ENCODE assay signal across 18 cellular contexts in the genomic region with DNA sequence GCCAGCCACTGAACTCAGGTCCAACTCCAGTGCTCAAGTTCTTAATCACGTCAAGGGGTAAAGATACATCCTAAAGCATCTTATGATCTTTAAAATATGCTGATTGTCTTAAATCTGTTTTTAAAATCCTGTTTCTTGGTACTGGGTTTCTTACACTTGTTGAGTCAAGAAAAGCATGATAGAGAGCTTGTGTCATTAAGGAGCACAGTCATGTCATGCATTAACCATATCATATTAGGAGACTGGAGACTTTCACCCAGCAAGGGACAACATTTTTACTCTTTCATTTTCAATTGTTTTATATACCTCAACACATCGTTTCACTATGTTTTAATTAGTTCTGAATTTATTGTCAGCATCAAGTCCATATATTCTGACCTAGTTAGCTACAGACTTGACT. TPM values are rescaled to one million over a fixed set of nuclear protein-coding genes. Genes with fewer than 3 reads are reported as not detected.
DNase-seq lines count a peak whose midpoint lies in the region; ATAC-seq and FAIRE-seq lines count a peak whose summit lies in the region.
"Had no signal": no experiment of that assay in that cellular context is flagged by ENCODE, and none has a peak within 500 bp of the region (broad histone marks: within the 10 kb centered on the region; RNA-seq: fewer than 3 reads in every experiment).

No MANE protein-coding gene starts in this region.

- H3K36me3 Mint-ChIP-seq in activated CD4-positive, alpha-beta memory T cell treated with anti-CD3 and anti-CD28 coated beads for 36 hours: peaks cover 15% of the 10 kb centered on the region
- peaks cover 37% of the 10 kb centered on the region for H3K36me3 Mint-ChIP-seq in activated CD4-positive, alpha-beta memory T cell treated with anti-CD3 and anti-CD28 coated beads, Interleukin-2, amount 10 ng/mL, durations not matched to agents 7 days and 5 days (ENCODE audit: low read depth)
- peaks cover 7% of the 10 kb centered on the region for H3K36me3 Mint-ChIP-seq in activated naive CD4-positive, alpha-beta T cell treated with anti-CD3 and anti-CD28 coated beads for 36 hours (ENCODE audit: low read depth)
- peaks cover 55% of the 10 kb centered on the region for H3K36me3 Mint-ChIP-seq in activated T-helper 17 cell treated with anti-CD3 and anti-CD28 coated beads, Interleukin-2, amount 50 U/mL, for 72 hours (ENCODE audit: low read depth)

- peaks cover 6% of the 10 kb centered on the region for H3K4me1 Mint-ChIP-seq in activated CD4-positive, alpha-beta memory T cell treated with anti-CD3 and anti-CD28 coated beads for 36 hours (ENCODE audit: low read depth)
- no peaks in the 10 kb centered on the region for H3K4me1 Mint-ChIP-seq in activated CD4-positive, alpha-beta memory T cell treated with anti-CD3 and anti-CD28 coated beads, Interleukin-2, amount 10 ng/mL, durations not matched to agents 7 days and 5 days
- peaks cover 10% of the 10 kb centered on the region for H3K4me1 Mint-ChIP-seq in activated naive CD4-positive, alpha-beta T cell treated with anti-CD3 and anti-CD28 coated beads for 36 hours (ENCODE audit: low read depth)
- no peaks in the 10 kb centered on the region for H3K4me1 Mint-ChIP-seq in activated T-helper 17 cell treated with anti-CD3 and anti-CD28 coated beads, Interleukin-2, amount 50 U/mL, for 72 hours
- H3K4me1 Mint-ChIP-seq: B cell had no signal

- peak; percentile 23 for ATAC-seq in activated T-helper 17 cell treated with anti-CD3 and anti-CD28 coated beads, Interleukin-2, amount 50 U/mL, for 72 hours (replicated peaks)
- ATAC-seq: CD8-positive, alpha-beta T cell had no signal

- no peak for DNase-seq in activated CD4-positive, alpha-beta memory T cell treated with anti-CD3 and anti-CD28 coated beads for 36 hours
- DNase-seq in activated CD4-positive, alpha-beta memory T cell treated with anti-CD3 and anti-CD28 coated beads, Interleukin-2, amount 10 ng/mL, durations not matched to agents 7 days and 5 days: no peak
- DNase-seq in activated naive CD4-positive, alpha-beta T cell treated with anti-CD3 and anti-CD28 coated beads for 36 hours: no peak
- no peak for DNase-seq in activated naive CD4-positive, alpha-beta T cell treated with anti-CD3 and anti-CD28 coated beads, Interleukin-2, amount 50 U/mL, for 16 hours
- no peak for DNase-seq in Ammon's horn (ENCODE audit: low spot score)
- DNase-seq: Caco-2; CD4-positive, CD25-positive, alpha-beta regulatory T cell; CD8-positive, alpha-beta T cell; DMS153; DND-41; GM23248; H7; HCEC 1CT had no signal

- intact Hi-C loops in activated CD4-positive, alpha-beta memory T cell treated with anti-CD3 and anti-CD28 coated beads for 36 hours (cut with micrococcal nuclease): no loop called here
- intact Hi-C loops in activated naive CD4-positive, alpha-beta T cell treated with anti-CD3 and anti-CD28 coated beads for 36 hours (cut with micrococcal nuclease): loop anchor here (5.0 kb wide), 1 partner anchor 43 kb away; a partner anchor contains a TSS

- peak overlapping the region; percentile 15 for H3K27ac Mint-ChIP-seq in activated CD4-positive, alpha-beta memory T cell treated with anti-CD3 and anti-CD28 coated beads for 36 hours
- H3K27ac Mint-ChIP-seq in activated CD4-positive, alpha-beta memory T cell treated with anti-CD3 and anti-CD28 coated beads, Interleukin-2, amount 10 ng/mL, durations not matched to agents 7 days and 5 days: no peak overlapping the region
- peak overlapping the region; percentile 41 for H3K27ac Mint-ChIP-seq in activated naive CD4-positive, alpha-beta T cell treated with anti-CD3 and anti-CD28 coated beads for 36 hours
- no peak overlapping the region for H3K27ac Mint-ChIP-seq in activated T-helper 17 cell treated with anti-CD3 and anti-CD28 coated beads, Interleukin-2, amount 50 U/mL, for 72 hours
- H3K27ac Mint-ChIP-seq: B cell; CD4-positive, CD25-positive, alpha-beta regulatory T cell; CD8-positive, alpha-beta T cell had no signal

- H3K4me3 Mint-ChIP-seq in activated CD4-positive, alpha-beta memory T cell treated with anti-CD3 and anti-CD28 coated beads for 36 hours: no peak overlapping the region
- no peak overlapping the region for H3K4me3 Mint-ChIP-seq in activated CD4-positive, alpha-beta memory T cell treated with anti-CD3 and anti-CD28 coated beads, Interleukin-2, amount 10 ng/mL, durations not matched to agents 7 days and 5 days
- H3K4me3 Mint-ChIP-seq in activated naive CD4-positive, alpha-beta T cell treated with anti-CD3 and anti-CD28 coated beads for 36 hours: no peak overlapping the region
- no peak overlapping the region for H3K4me3 Mint-ChIP-seq in activated T-helper 17 cell treated with anti-CD3 and anti-CD28 coated beads, Interleukin-2, amount 50 U/mL, for 72 hours
- H3K4me3 Mint-ChIP-seq: B cell; CD4-positive, CD25-positive, alpha-beta regulatory T cell; CD8-positive, alpha-beta T cell had no signal

- peak; percentile 31 for FAIRE-seq in colon (lab: Jason Lieb, UNC)
- FAIRE-seq: G401.6, H1 had no signal

- H3K27me3 Mint-ChIP-seq in activated CD4-positive, alpha-beta memory T cell treated with anti-CD3 and anti-CD28 coated beads for 36 hours: no peaks in the 10 kb centered on the region
- no peaks in the 10 kb centered on the region for H3K27me3 Mint-ChIP-seq in activated CD4-positive, alpha-beta memory T cell treated with anti-CD3 and anti-CD28 coated beads, Interleukin-2, amount 10 ng/mL, durations not matched to agents 7 days and 5 days
- H3K27me3 Mint-ChIP-seq in activated naive CD4-positive, alpha-beta T cell treated with anti-CD3 and anti-CD28 coated beads for 36 hours (ENCODE audit: low read depth): no peaks in the 10 kb centered on the region
- H3K27me3 Mint-ChIP-seq in activated T-helper 17 cell treated with anti-CD3 and anti-CD28 coated beads, Interleukin-2, amount 50 U/mL, for 72 hours: no peaks in the 10 kb centered on the region
- H3K27me3 Mint-ChIP-seq: B cell; CD4-positive, CD25-positive, alpha-beta regulatory T cell had no signal

- POLR2A ChIA-PET in activated CD4-positive, alpha-beta memory T cell treated with anti-CD3 and anti-CD28 coated beads for 36 hours (lab: Charles Lee): no interaction called here
- POLR2A ChIA-PET in activated CD4-positive, alpha-beta memory T cell treated with anti-CD3 and anti-CD28 coated beads, Interleukin-2, amount 10 ng/mL, durations not matched to agents 7 days and 5 days (lab: Charles Lee): no interaction called here

- H3K9me3 Mint-ChIP-seq in activated CD4-positive, alpha-beta memory T cell treated with anti-CD3 and anti-CD28 coated beads for 36 hours: no peaks in the 10 kb centered on the region
- H3K9me3 Mint-ChIP-seq in activated CD4-positive, alpha-beta memory T cell treated with anti-CD3 and anti-CD28 coated beads, Interleukin-2, amount 10 ng/mL, durations not matched to agents 7 days and 5 days: no peaks in the 10 kb centered on the region
- H3K9me3 Mint-ChIP-seq in activated naive CD4-positive, alpha-beta T cell treated with anti-CD3 and anti-CD28 coated beads for 36 hours: no peaks in the 10 kb centered on the region
- H3K9me3 Mint-ChIP-seq in activated T-helper 17 cell treated with anti-CD3 and anti-CD28 coated beads, Interleukin-2, amount 50 U/mL, for 72 hours: no peaks in the 10 kb centered on the region
- H3K9me3 Mint-ChIP-seq: CD4-positive, CD25-positive, alpha-beta regulatory T cell; CD8-positive, alpha-beta T cell had no signal

- CTCF ChIA-PET in activated CD4-positive, alpha-beta memory T cell treated with anti-CD3 and anti-CD28 coated beads for 36 hours (lab: Charles Lee): no interaction called here
- CTCF ChIA-PET in activated CD4-positive, alpha-beta memory T cell treated with anti-CD3 and anti-CD28 coated beads, Interleukin-2, amount 10 ng/mL, durations not matched to agents 7 days and 5 days (lab: Charles Lee): interaction anchor here (0.7 kb wide), 1 partner anchor 44 kb away, joined by 8 read pairs; no protein-coding TSS in a partner anchor
- CTCF ChIA-PET in activated naive CD4-positive, alpha-beta T cell treated with anti-CD3 and anti-CD28 coated beads for 36 hours (lab: Charles Lee): interaction anchor here (1.2 kb wide), 1 partner anchor 45 kb away, joined by 3 read pairs; no protein-coding TSS in a partner anchor

RNA-seq across cellular contexts. Expression of a gene that starts 41.5 kb away (rescaled TPM):
- total RNA-seq in activated CD4-positive, alpha-beta memory T cell treated with anti-CD3 and anti-CD28 coated beads for 36 hours: 1 to 10 TPM; 4.0 to 4.1 TPM
- total RNA-seq in activated CD4-positive, alpha-beta memory T cell treated with anti-CD3 and anti-CD28 coated beads, Interleukin-2, amount 10 ng/mL, durations not matched to agents 7 days and 5 days: 1 to 10 TPM; 8.4 to 8.6 TPM
- total RNA-seq in activated naive CD4-positive, alpha-beta T cell treated with anti-CD3 and anti-CD28 coated beads for 36 hours: 1 to 10 TPM; 3.6 to 4.7 TPM
- 1 to 10 TPM; 3.0 to 4.7 TPM for total RNA-seq in activated T-helper 17 cell treated with anti-CD3 and anti-CD28 coated beads, Interleukin-2, amount 50 U/mL, for 72 hours

Comparison
In these comparisons a context has a peak if more than half of its experiments do, and no peak if none do; other contexts are left out.
1. H3K27ac Mint-ChIP-seq: peak in activated CD4-positive, alpha-beta memory T cell treated with anti-CD3 and anti-CD28 coated beads for 36 hours (single experiment) and activated naive CD4-positive, alpha-beta T cell treated with anti-CD3 and anti-CD28 coated beads for 36 hours (single experiment); none in activated CD4-positive, alpha-beta memory T cell treated with anti-CD3 and anti-CD28 coated beads, Interleukin-2, amount 10 ng/mL, durations not matched to agents 7 days and 5 days (single experiment) and activated T-helper 17 cell treated with anti-CD3 and anti-CD28 coated beads, Interleukin-2, amount 50 U/mL, for 72 hours (single experiment).